Comparison of ENCODE assay signal across 8 cellular contexts in genomic region chr22:20531404-20532181, GRCh38. TPM values are rescaled to one million over a fixed set of nuclear protein-coding genes. Genes with fewer than 3 reads are reported as not detected.
A peak's percentile ranks its signal among the peaks of the same experiment; 100 is the strongest.
DNase-seq lines count a peak whose midpoint lies in the region; ATAC-seq lines count a peak whose summit lies in the region.

No MANE protein-coding gene starts in this region.

- H3K4me3 ChIP-seq in skin epidermis: no peak overlapping the region

- H3K27ac ChIP-seq in angular gyrus (ENCODE audit: low read depth, low read length) (peak overlapping the region; percentile 51), skin epidermis (peak overlapping the region in 20 of 21 experiments; percentile 65 to 91 (median 80))

- DNase-seq in Right ventricle myocardium inferior (ENCODE audit: missing footprints) (no peak), cardiac septum (ENCODE audit: low spot score) (no peak), hypothalamus (lab: John Stamatoyannopoulos, UW) (peak in 30 of 51 donors; percentile 10 to 74 (median 40)), foreskin melanocyte (no peak)

- intact Hi-C loops in Right ventricle myocardium inferior (cut with DNase I): no loop called here
- intact Hi-C loops in cardiac septum (cut with DNase I): no loop called here

- peak; percentile 83 for ATAC-seq in Right ventricle myocardium inferior
- ATAC-seq in GM21390 (IDR thresholded peaks at IDR 0.05; ENCODE audit: unreplicated experiment): no peak
- no peak for ATAC-seq in GM21447 (IDR thresholded peaks at IDR 0.05; ENCODE audit: unreplicated experiment)

RNA-seq across cellular contexts. Expression of gene MED15, which starts 24.2 kb away (rescaled TPM):
- total RNA-seq in Right ventricle myocardium inferior: 38.1 TPM
- total RNA-seq in cardiac septum: 43.9 TPM

RNA-seq across cellular contexts. Expression of gene KLHL22, which starts 36.0 kb away (rescaled TPM):
- total RNA-seq in Right ventricle myocardium inferior (12.4 TPM), cardiac septum (16.8 TPM)

Comparison
In these comparisons a context has a peak if more than half of its experiments do, and no peak if none do; other contexts are left out.
1. DNase-seq: peak in hypothalamus (30 of 51); none in Right ventricle myocardium inferior (single experiment), cardiac septum (single experiment) and foreskin melanocyte (single experiment).